In genomic region chr6:3848380-3848779, GRCh38 we compare ENCODE assay signal across 8 cellular contexts. TPM values are rescaled to one million over a fixed set of nuclear protein-coding genes. Genes with fewer than 3 reads are reported as not detected.
DNase-seq lines count a peak whose midpoint lies in the region; ATAC-seq and TF ChIP-seq lines count a peak whose summit lies in the region.

No MANE protein-coding gene starts in this region.

- no peaks in the 10 kb centered on the region for H3K36me3 ChIP-seq in CD4-positive, CD25-positive, alpha-beta regulatory T cell (ENCODE audit: control insufficient read depth, insufficient read depth, low read length)
- H3K36me3 ChIP-seq in neutrophil (no peaks in the 10 kb centered on the region), OCI-LY7 (ENCODE audit: insufficient read depth, low read length) (no peaks in the 10 kb centered on the region)

- H3K27me3 ChIP-seq in CD4-positive, CD25-positive, alpha-beta regulatory T cell (ENCODE audit: control insufficient read depth, insufficient read depth, low read length), result no peaks in the 10 kb centered on the region
- peaks cover 5% of the 10 kb centered on the region for H3K27me3 ChIP-seq in neutrophil

- H3K36me3 Mint-ChIP-seq in CD4-positive, CD25-positive, alpha-beta regulatory T cell, result peaks cover 4% of the 10 kb centered on the region

- peak overlapping the region; percentile 82 to 88 (median 86) for H3K4me3 Mint-ChIP-seq in CD4-positive, CD25-positive, alpha-beta regulatory T cell

- H3K4me2 ChIP-seq in OCI-LY7 (ENCODE audit: low read length), result no peak overlapping the region

- H3K4me1 Mint-ChIP-seq in CD4-positive, CD25-positive, alpha-beta regulatory T cell, result peaks cover 10 to 40% (median 24%) of the 10 kb centered on the region in 4 donors

- CTCF ChIA-PET in OCI-LY7 (lab: Charles Lee; ENCODE audit: unreplicated experiment), result no interaction called here

- peak overlapping the region; percentile 34 for H3K4me3 ChIP-seq in CD4-positive, CD25-positive, alpha-beta regulatory T cell (ENCODE audit: low read depth, low read length)
- H3K4me3 ChIP-seq in epithelial cell of esophagus (ENCODE audit: low read length), result peak overlapping the region; percentile 9
- peak overlapping the region; percentile 58 to 60 for H3K4me3 ChIP-seq in neutrophil (ENCODE audit: low read depth in 1 of 2, low read length in 1 of 2)
- no peak overlapping the region for H3K4me3 ChIP-seq in OCI-LY7 (ENCODE audit: low read depth, low read length, poor library complexity, severe bottlenecking)

- BruUV-seq in OCI-LY7 (replicated peaks; lab: Mats Ljungman, UMichigan), result no TSS peak

- TF ChIP-seq CTCF in epithelial cell of esophagus (IDR thresholded peaks at IDR 0.05; ENCODE audit: insufficient read depth, low read depth, low read length, missing control alignments) (no peak), neutrophil (IDR thresholded peaks at IDR 0.05) (no peak), OCI-LY7 (conservative IDR thresholded peaks at IDR 0.05; ENCODE audit: low read length) (no peak)

- no peaks in the 10 kb centered on the region for H3K79me2 ChIP-seq in OCI-LY7 (ENCODE audit: insufficient read depth, low read depth, low read length)

- ATAC-seq in CD4-positive, CD25-positive, alpha-beta regulatory T cell (ENCODE audit: low read depth in 2 of 2), result no peak

- peak overlapping the region; percentile 68 for H3K27ac ChIP-seq in CD4-positive, CD25-positive, alpha-beta regulatory T cell (ENCODE audit: insufficient read depth, low read length, poor library complexity, severe bottlenecking)
- H3K27ac ChIP-seq in neutrophil (no peak overlapping the region), OCI-LY7 (ENCODE audit: low read depth, low read length, poor library complexity, severe bottlenecking) (no peak overlapping the region)

- H3K9me3 ChIP-seq in CD4-positive, CD25-positive, alpha-beta regulatory T cell (ENCODE audit: control insufficient read depth in 2 of 2, low read length in 2 of 2), result no peaks in the 10 kb centered on the region
- H3K9me3 ChIP-seq in neutrophil, result no peaks in the 10 kb centered on the region
- no peaks in the 10 kb centered on the region for H3K9me3 ChIP-seq in OCI-LY7 (ENCODE audit: low read length)

- POLR2A ChIA-PET in OCI-LY7 (lab: Charles Lee), result interaction anchor here (0.7 kb wide), 1 partner anchor 545 kb away, joined by 3 read pairs; no protein-coding TSS in a partner anchor

- peaks cover 0 to 1% (median 0%) of the 10 kb centered on the region in 7 donors for H3K9me3 Mint-ChIP-seq in CD4-positive, CD25-positive, alpha-beta regulatory T cell

- no peaks in the 10 kb centered on the region for H4K20me1 ChIP-seq in OCI-LY7 (ENCODE audit: insufficient read depth, low read length)

- H3K27ac Mint-ChIP-seq in CD4-positive, CD25-positive, alpha-beta regulatory T cell, result peak overlapping the region in 2 of 3 donors; percentile 87 to 93

- H3K27me3 Mint-ChIP-seq in CD4-positive, CD25-positive, alpha-beta regulatory T cell, result peaks cover 2% of the 10 kb centered on the region

- intact Hi-C loops in OCI-LY7 (cut with micrococcal nuclease; ENCODE audit: unreplicated experiment), result no loop called here

- no peaks in the 10 kb centered on the region for H3K9me2 ChIP-seq in OCI-LY7 (ENCODE audit: insufficient read depth, low read length)

- peaks cover 34% of the 10 kb centered on the region for H3K4me1 ChIP-seq in CD4-positive, CD25-positive, alpha-beta regulatory T cell (ENCODE audit: control insufficient read depth, insufficient read depth, low read length, poor library complexity, severe bottlenecking)
- H3K4me1 ChIP-seq in neutrophil (ENCODE audit: control insufficient read depth in 1 of 2, insufficient read depth in 1 of 2, low read depth in 1 of 2, low read length in 1 of 2) (peaks cover 9 to 12% of the 10 kb centered on the region in 2 experiments), OCI-LY7 (ENCODE audit: insufficient read depth, low read length, poor library complexity, severe bottlenecking) (no peaks in the 10 kb centered on the region)

- DNase-seq in CD4-positive, CD25-positive, alpha-beta regulatory T cell, result no peak
- DNase-seq in NCI-H2227 treated with DMSO at 0.1 percent for 48 hours (lab: John Stamatoyannopoulos, UW) (peak; percentile 40), epithelial cell of esophagus (ENCODE audit: low read depth) (peak; percentile 35), SHP77 (lab: John Stamatoyannopoulos, UW) (no peak), OCI-LY7 (ENCODE audit: low spot score) (no peak), NCI-H226 (no peak), NCI-H1417 treated with DMSO at 0.1 percent for 48 hours (lab: John Stamatoyannopoulos, UW) (no peak)

- no peak overlapping the region for H2AFZ ChIP-seq in OCI-LY7 (ENCODE audit: low read length)

RNA-seq across cellular contexts. Expression of gene FAM50B, which starts 0.8 kb away (rescaled TPM):
- total RNA-seq in CD4-positive, CD25-positive, alpha-beta regulatory T cell, result 6.0 TPM
- 10 to 100 TPM; 17.3 to 23.8 (median 21.8) TPM for polyA plus RNA-seq in CD4-positive, CD25-positive, alpha-beta regulatory T cell
- not detected in 2 replicates for total RNA-seq in OCI-LY7 (2014; rRNA removed; shearing (Covaris generic))
- not detected in 2 replicates for total RNA-seq in OCI-LY7 (2022)

Comparison
In these comparisons a context has a peak if more than half of its experiments do, and no peak if none do; other contexts are left out.
1. DNase-seq: peak in NCI-H2227 treated with DMSO at 0.1 percent for 48 hours (single experiment) and epithelial cell of esophagus (single experiment); none in CD4-positive, CD25-positive, alpha-beta regulatory T cell (0 of 3), SHP77 (0 of 2), OCI-LY7 (single experiment), NCI-H226 (single experiment) and NCI-H1417 treated with DMSO at 0.1 percent for 48 hours (single experiment).